In genomic region chr2:178761759-178762371, GRCh38 we compare ENCODE assay signal across 1 cellular context.
TF ChIP-seq lines count a peak whose summit lies in the region.

No MANE protein-coding gene starts in this region.

TF ChIP-seq in K562, 482 proteins besides CTCF, POLR2A, EP300 and RAD21 (continued from another document):
- peak; percentile 27 for TF ChIP-seq MEIS2 (IDR thresholded peaks at IDR 0.05; ENCODE audit: partially characterized antibody)
- no peak for TF ChIP-seq PHF21A (IDR thresholded peaks at IDR 0.05; ENCODE audit: borderline replicate concordance, low read depth)
- peak; percentile 11; the same call in 1 of the 2 replicates for TF ChIP-seq RFX1 (IDR thresholded peaks at IDR 0.05)
- TF ChIP-seq ATF3 (IDR thresholded peaks at IDR 0.05) = peak; percentile 50
- TF ChIP-seq ATF3 (CRISPR knock-in tag; conservative IDR thresholded peaks at IDR 0.05) = no peak
- no peak for TF ChIP-seq FOXM1 (IDR thresholded peaks at IDR 0.05; ENCODE audit: low read depth)
- no peak for TF ChIP-seq FOXM1 (CRISPR knock-in tag; IDR thresholded peaks at IDR 0.05; ENCODE audit: low read depth)
- no peak for TF ChIP-seq SNAPC5 (CRISPR knock-in tag; IDR thresholded peaks at IDR 0.05)
- TF ChIP-seq RCOR1 (IDR thresholded peaks at IDR 0.05; ENCODE audit: borderline replicate concordance in 1 of 2, low read depth in 2 of 2, low read length in 2 of 2) = 0 out of 4 replicates have a peak, but pooled peaks of 1 of the 2 experiments have one; percentile 17
- TF ChIP-seq MAFG (tag; conservative IDR thresholded peaks at IDR 0.05) = 0 out of 2 replicates have a peak, but pooled peaks have one; percentile 29
- TF ChIP-seq ZNF316 (IDR thresholded peaks at IDR 0.05) = 0 out of 2 replicates have a peak, but pooled peaks have one; percentile 14
- TF ChIP-seq PKNOX1 (IDR thresholded peaks at IDR 0.05) = 0 out of 2 replicates have a peak, but pooled peaks have one; percentile 51
- 0 out of 2 replicates have a peak, but pooled peaks have one; percentile 31 for TF ChIP-seq ZNF384 (IDR thresholded peaks at IDR 0.05; ENCODE audit: low read depth, low read length)
